8 cellular contexts compared by ENCODE assay signal in genomic region chr22:23565288-23565941, GRCh38. TPM values are rescaled to one million over a fixed set of nuclear protein-coding genes. Genes with fewer than 3 reads are reported as not detected.
DNase-seq lines count a peak whose midpoint lies in the region; ATAC-seq and TF ChIP-seq lines count a peak whose summit lies in the region.

No MANE protein-coding gene starts in this region.

- no peaks in the 10 kb centered on the region for H3K36me3 ChIP-seq in mucosa of rectum (ENCODE audit: control insufficient read depth in 2 of 2, insufficient read depth in 2 of 2, low read length in 2 of 2)

- peaks cover 2 to 7% of the 10 kb centered on the region in 2 donors for H3K4me1 ChIP-seq in mucosa of rectum (ENCODE audit: control insufficient read depth in 2 of 2, insufficient read depth in 2 of 2, low read length in 2 of 2)

- peak; percentile 32 for DNase-seq in GF-D8 (lab: John Stamatoyannopoulos, UW)
- DNase-seq in NB4 (ENCODE audit: low read depth): peak; percentile 56
- DNase-seq in cardiac fibroblast (ENCODE audit: low read depth in 2 of 2): peak; percentile 8
- DNase-seq in occipital lobe (lab: John Stamatoyannopoulos, UW): no peak
- DNase-seq in hypothalamus (lab: John Stamatoyannopoulos, UW): no peak

- ATAC-seq in HG02884 (IDR thresholded peaks at IDR 0.05; ENCODE audit: unreplicated experiment) (no peak), HG02763 (IDR thresholded peaks at IDR 0.05; ENCODE audit: unreplicated experiment) (no peak)

- H3K27ac ChIP-seq in mucosa of rectum (ENCODE audit: low read depth in 2 of 2, low read length in 2 of 2): no peak overlapping the region

- peak overlapping the region in 1 of 2 donors; percentile 14 for H3K9ac ChIP-seq in mucosa of rectum (ENCODE audit: low read depth in 1 of 2, low read length in 2 of 2)

- H3K4me3 ChIP-seq in NB4 (ENCODE audit: low read depth, low read length) (no peak overlapping the region), cardiac fibroblast (replicated peaks in 1 of 2; ENCODE audit: low read depth in 2 of 2, low read length in 2 of 2) (no peak overlapping the region), mucosa of rectum (ENCODE audit: low read length in 2 of 2) (peak overlapping the region; percentile 45 to 56)

- no peaks in the 10 kb centered on the region for H3K9me3 ChIP-seq in mucosa of rectum (ENCODE audit: control insufficient read depth in 2 of 2, low read length in 2 of 2)

- H3K27me3 ChIP-seq in mucosa of rectum (ENCODE audit: control insufficient read depth in 2 of 2, insufficient read depth in 2 of 2, low read length in 2 of 2): peaks cover 10 to 11% of the 10 kb centered on the region in 2 donors

- TF ChIP-seq POLR2A in NB4 (IDR thresholded peaks at IDR 0.05; ENCODE audit: extremely low read depth, insufficient read length): no peak

- TF ChIP-seq CTCF in NB4 (IDR thresholded peaks at IDR 0.05; ENCODE audit: low read depth, low read length): peak; percentile 22
- peak; percentile 13 for TF ChIP-seq CTCF in cardiac fibroblast (IDR thresholded peaks at IDR 0.05; ENCODE audit: low read depth, low read length)

RNA-seq across cellular contexts. Expression of gene IGLL1, which starts 14.7 kb away (rescaled TPM):
- total RNA-seq in occipital lobe: not detected

Comparison
In these comparisons a context has a peak if more than half of its experiments do, and no peak if none do; other contexts are left out.
1. DNase-seq: peak in GF-D8 (single experiment), NB4 (single experiment) and cardiac fibroblast (2 of 2); none in occipital lobe (single experiment) and hypothalamus (0 of 51).
2. H3K4me3 ChIP-seq: peak in mucosa of rectum (2 of 2); none in NB4 (single experiment) and cardiac fibroblast (0 of 2).